21 cellular contexts compared by ENCODE assay signal in genomic region chr3:114374433-114374832, GRCh38.
A peak's percentile ranks its signal among the peaks of the same experiment; 100 is the strongest.
DNase-seq lines count a peak whose midpoint lies in the region; ATAC-seq and TF ChIP-seq lines count a peak whose summit lies in the region.
"Had no signal": no experiment of that assay in that cellular context is flagged by ENCODE, and none has a peak within 500 bp of the region (broad histone marks: within the 10 kb centered on the region; RNA-seq: fewer than 3 reads in every experiment).

No MANE protein-coding gene starts in this region.

- in situ Hi-C loops in gastrocnemius medialis (cut with MboI; ENCODE audit: low sequenced_read_pairs in 4 of 4): loop anchor here in 1 of 4 donors (25.0 kb wide), 1 partner anchor 788 kb away; no protein-coding TSS in a partner anchor

- no TSS peak for BruUV-seq in A673 (replicated peaks; lab: Mats Ljungman, UMichigan)

- CTCF ChIA-PET in A673 (lab: Charles Lee): no interaction called here

- ATAC-seq in right cardiac atrium (no peak), gastrocnemius medialis (no peak)
- ATAC-seq: HepG2 had no signal

- peaks cover 58% of the 10 kb centered on the region for H3K4me1 ChIP-seq in left ventricle myocardium inferior
- H3K4me1 ChIP-seq in right cardiac atrium (ENCODE audit: control insufficient read depth, insufficient read depth, low read length): peaks cover 11% of the 10 kb centered on the region
- peaks cover 47% of the 10 kb centered on the region for H3K4me1 ChIP-seq in A673 (ENCODE audit: insufficient read depth, low read length, poor library complexity, severe bottlenecking)
- H3K4me1 ChIP-seq in gastrocnemius medialis: peaks cover 73 to 79% of the 10 kb centered on the region in 2 donors
- H3K4me1 ChIP-seq in thyroid gland: peaks cover 9 to 16% of the 10 kb centered on the region in 2 donors
- H3K4me1 ChIP-seq: BE2C had no signal

- H3K36me3 ChIP-seq in left ventricle myocardium inferior (peaks cover 25% of the 10 kb centered on the region), A673 (ENCODE audit: insufficient read depth, low read length, poor library complexity, severe bottlenecking) (no peaks in the 10 kb centered on the region), gastrocnemius medialis (no peaks in the 10 kb centered on the region), thyroid gland (peaks cover 0 to 3% of the 10 kb centered on the region in 2 donors)

- WGBS in right cardiac atrium: 36% methylated on average over 1 of the region's 1 CpG
- 72 to 78% methylated on average over 1 of the region's 1 CpG for WGBS in thyroid gland, 2 donors

- H3K27me3 ChIP-seq in left ventricle myocardium inferior (ENCODE audit: low read depth) (no peaks in the 10 kb centered on the region), right cardiac atrium (ENCODE audit: control insufficient read depth, insufficient read depth) (no peaks in the 10 kb centered on the region), A673 (replicated peaks; ENCODE audit: insufficient read depth, low read depth, low read length, poor library complexity) (no peaks in the 10 kb centered on the region), gastrocnemius medialis (no peaks in the 10 kb centered on the region), thyroid gland (no peaks in the 10 kb centered on the region)
- H3K27me3 ChIP-seq: BE2C had no signal

- no peak overlapping the region for H3K4me3 ChIP-seq in left ventricle myocardium inferior
- H3K4me3 ChIP-seq in right cardiac atrium (ENCODE audit: low read length): no peak overlapping the region
- H3K4me3 ChIP-seq in A673 (ENCODE audit: low read depth, low read length, poor library complexity, severe bottlenecking): no peak overlapping the region
- no peak overlapping the region for H3K4me3 ChIP-seq in gastrocnemius medialis
- no peak overlapping the region for H3K4me3 ChIP-seq in thyroid gland (replicated peaks in 1 of 3)

- POLR2A ChIA-PET in A673 (lab: Charles Lee; ENCODE audit: low non-redundant PET): no interaction called here

- TF ChIP-seq POLR2A in gastrocnemius medialis (IDR thresholded peaks at IDR 0.05) (no peak), thyroid gland (IDR thresholded peaks at IDR 0.05) (no peak)

- intact Hi-C loops in left ventricle myocardium inferior (cut with micrococcal nuclease): no loop called here
- intact Hi-C loops in right cardiac atrium (cut with DNase I): no loop called here
- intact Hi-C loops in A673 (cut with micrococcal nuclease; ENCODE audit: unreplicated experiment): no loop called here
- intact Hi-C loops in gastrocnemius medialis (cut with DNase I; ENCODE audit: low total_unique reads): no loop called here
- intact Hi-C loops in thyroid gland (cut with DNase I): loop anchor here (10.0 kb wide), 1 partner anchor 790 kb away; no protein-coding TSS in a partner anchor

- DNase-seq in left ventricle myocardium inferior (no peak), right cardiac atrium (no peak), A673 (ENCODE audit: low spot score) (no peak), caudate nucleus (lab: John Stamatoyannopoulos, UW) (no peak), gastrocnemius medialis (no peak), amygdala (lab: John Stamatoyannopoulos, UW) (no peak), SIG-M5 treated with dmso at 0.1 percent for 504 hours (lab: John Stamatoyannopoulos, UW; ENCODE audit: unreplicated experiment) (no peak), thyroid gland (no peak)
- DNase-seq: 8988T; ACHN; BE2C; C1 segment of cervical spinal cord; CD4-positive, CD25-positive, alpha-beta regulatory T cell; CD8-positive, alpha-beta memory T cell; COR-L47; DMS 273 treated with DMSO at 0.1 percent for 48 hours; DMS53; DND-41; EL; H9 had no signal

- H3K9me3 ChIP-seq in left ventricle myocardium inferior (replicated peaks): no peaks in the 10 kb centered on the region
- no peaks in the 10 kb centered on the region for H3K9me3 ChIP-seq in right cardiac atrium (ENCODE audit: control insufficient read depth, low read length)
- no peaks in the 10 kb centered on the region for H3K9me3 ChIP-seq in A673 (ENCODE audit: low read depth, low read length, poor library complexity, severe bottlenecking)
- no peaks in the 10 kb centered on the region for H3K9me3 ChIP-seq in gastrocnemius medialis
- no peaks in the 10 kb centered on the region for H3K9me3 ChIP-seq in thyroid gland
- H3K9me3 ChIP-seq: BE2C had no signal

- peak overlapping the region; percentile 36 for H3K27ac ChIP-seq in left ventricle myocardium inferior (replicated peaks)
- no peak overlapping the region for H3K27ac ChIP-seq in right cardiac atrium (ENCODE audit: low read length)
- peak overlapping the region; percentile 74 for H3K27ac ChIP-seq in A673 (ENCODE audit: low read depth, low read length, poor library complexity, severe bottlenecking)
- H3K27ac ChIP-seq in caudate nucleus (ENCODE audit: low read depth, low read length): peak overlapping the region; percentile 46
- H3K27ac ChIP-seq in gastrocnemius medialis: peak overlapping the region; percentile 33 to 87 (median 52)
- no peak overlapping the region for H3K27ac ChIP-seq in thyroid gland

- TF ChIP-seq CTCF in left ventricle myocardium inferior (IDR thresholded peaks at IDR 0.05; ENCODE audit: borderline replicate concordance) (no peak), A673 (conservative IDR thresholded peaks at IDR 0.05; ENCODE audit: low read depth, low read length) (no peak), gastrocnemius medialis (IDR thresholded peaks at IDR 0.05 in 4 of 5, conservative IDR thresholded peaks at IDR 0.05 in 1 of 5) (no peak), thyroid gland (IDR thresholded peaks at IDR 0.05) (no peak)

Comparison
In these comparisons a context has a peak if more than half of its experiments do, and no peak if none do; other contexts are left out.
1. H3K27ac ChIP-seq: peak in left ventricle myocardium inferior (single experiment), A673 (single experiment), caudate nucleus (single experiment) and gastrocnemius medialis (4 of 4); none in right cardiac atrium (single experiment) and thyroid gland (0 of 3).